In the genomic region with DNA sequence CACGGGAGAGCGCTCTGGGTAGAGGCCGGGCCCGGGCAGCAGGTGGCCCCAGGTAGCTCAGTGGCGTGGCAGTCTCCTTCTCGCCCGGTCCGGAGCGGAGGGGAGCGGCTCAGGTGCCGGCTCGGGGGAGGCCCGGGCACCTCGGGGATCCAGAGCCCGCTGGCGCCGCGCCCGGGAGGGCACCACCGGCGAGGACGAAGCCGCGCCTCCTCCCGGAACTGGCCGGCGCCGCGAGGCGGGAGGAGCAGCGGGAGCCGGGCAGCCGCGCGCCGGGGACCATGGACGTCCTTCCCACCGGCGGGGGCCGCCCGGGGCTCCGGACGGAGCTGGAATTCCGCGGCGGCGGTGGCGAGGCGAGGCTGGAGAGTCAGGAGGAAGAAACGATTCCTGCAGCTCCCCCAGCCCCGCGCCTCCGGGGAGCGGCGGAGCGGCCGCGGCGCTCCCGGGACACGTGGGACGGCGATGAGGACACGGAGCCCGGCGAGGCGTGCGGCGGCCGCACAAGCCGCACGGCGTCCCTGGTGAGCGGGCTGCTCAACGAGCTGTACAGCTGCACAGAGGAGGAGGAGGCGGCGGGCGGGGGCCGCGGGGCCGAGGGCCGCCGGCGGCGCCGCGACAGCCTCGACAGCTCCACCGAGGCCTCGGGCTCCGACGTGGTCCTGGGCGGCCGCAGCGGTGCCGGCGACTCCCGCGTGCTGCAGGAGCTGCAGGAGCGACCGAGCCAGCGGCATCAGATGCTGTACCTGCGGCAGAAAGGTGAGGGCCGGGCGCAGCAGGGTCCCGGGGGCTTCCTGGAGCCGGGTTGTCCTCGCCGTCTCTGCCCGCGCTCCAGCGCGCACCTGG, we compare ENCODE assay signal across 8 cellular contexts. TPM values are rescaled to one million over a fixed set of nuclear protein-coding genes. Genes with fewer than 3 reads are reported as not detected.
DNase-seq lines count a peak whose midpoint lies in the region; ATAC-seq and TF ChIP-seq lines count a peak whose summit lies in the region.

No MANE protein-coding gene starts in this region.

- no peaks in the 10 kb centered on the region for H4K20me1 ChIP-seq in SU-DHL-6 (ENCODE audit: low read depth, low read length)

- no peaks in the 10 kb centered on the region for H3K36me3 Mint-ChIP-seq in memory B cell

- H3K4me3 ChIP-seq in SU-DHL-6 (ENCODE audit: insufficient read depth, low read length, poor library complexity, severe bottlenecking) (peak overlapping the region; percentile 53), dorsolateral prefrontal cortex (peak overlapping the region; percentile 40 to 76 (median 62)), thymus (ENCODE audit: low read length) (peak overlapping the region; percentile 26)

- peak overlapping the region; percentile 48 for H3K27ac Mint-ChIP-seq in memory B cell

- peak overlapping the region; percentile 53 for H3K9ac ChIP-seq in SU-DHL-6 (ENCODE audit: low read length)

- WGBS in thymus, result under 1% methylated on average over 113 of the region's 113 CpGs

- H3K4me2 ChIP-seq in SU-DHL-6 (ENCODE audit: low read depth, low read length, poor library complexity, severe bottlenecking), result peak overlapping the region; percentile 50

- intact Hi-C loops in dorsolateral prefrontal cortex (cut with DNase I), result no loop called here

- H2AFZ ChIP-seq in SU-DHL-6 (ENCODE audit: low read depth, low read length, severe bottlenecking), result peak overlapping the region; percentile 65

- H3K27me3 ChIP-seq in SU-DHL-6 (ENCODE audit: low read length), result no peaks in the 10 kb centered on the region
- H3K27me3 ChIP-seq in dorsolateral prefrontal cortex, result peaks cover 0 to 28% (median 0%) of the 10 kb centered on the region in 45 donors
- H3K27me3 ChIP-seq in thymus (ENCODE audit: control insufficient read depth, insufficient read depth), result peaks cover 35% of the 10 kb centered on the region

- H3K9me3 Mint-ChIP-seq in memory B cell, result peaks cover 6% of the 10 kb centered on the region

- H3K36me3 ChIP-seq in SU-DHL-6 (ENCODE audit: low read length) (no peaks in the 10 kb centered on the region), thymus (ENCODE audit: control insufficient read depth, insufficient read depth) (no peaks in the 10 kb centered on the region)

- TF ChIP-seq CTCF in GM13976 (IDR thresholded peaks at IDR 0.05; ENCODE audit: borderline replicate concordance, control extremely low read depth, extremely low read depth, insufficient read depth, missing control alignments) (peak; percentile 4), SU-DHL-6 (IDR thresholded peaks at IDR 0.05; ENCODE audit: insufficient read depth, low read length, poor library complexity, severe bottlenecking) (no peak), dorsolateral prefrontal cortex (IDR thresholded peaks at IDR 0.05 in 54 of 56, conservative IDR thresholded peaks at IDR 0.05 in 2 of 56; ENCODE audit: low read depth in 1 of 56, partially characterized antibody in 56 of 56) (no peak)

- peaks cover 12% of the 10 kb centered on the region for H3K27me3 Mint-ChIP-seq in memory B cell

- no peaks in the 10 kb centered on the region for H3K4me1 ChIP-seq in thymus (ENCODE audit: control insufficient read depth, insufficient read depth, low read length)

- DNase-seq in GM13976 (ENCODE audit: low spot score), result peak; percentile 68
- peak in 2 of 10 donors; percentile 4 to 54 for DNase-seq in dorsolateral prefrontal cortex
- peak in 1 of 2 donors; percentile 35 for DNase-seq in memory B cell (ENCODE audit: low spot score in 2 of 2)
- no peak for DNase-seq in T-helper 9 cell
- no peak for DNase-seq in NCI-H1048 (lab: John Stamatoyannopoulos, UW)

- in situ Hi-C loops in GM13976 (cut with MboI; ENCODE audit: low sequenced_read_pairs, unreplicated experiment), result no loop called here

- peaks cover 9% of the 10 kb centered on the region for H3K4me1 Mint-ChIP-seq in memory B cell

- H3K9me3 ChIP-seq in SU-DHL-6 (ENCODE audit: insufficient read depth, low read length), result no peaks in the 10 kb centered on the region; the same call in 1 of the 2 replicates
- H3K9me3 ChIP-seq in thymus (ENCODE audit: control insufficient read depth), result no peaks in the 10 kb centered on the region

- H3K9me2 ChIP-seq in SU-DHL-6 (replicated peaks; ENCODE audit: insufficient read depth, low read length), result no peaks in the 10 kb centered on the region

- H3K4me3 Mint-ChIP-seq in memory B cell, result peak overlapping the region; percentile 88

- no peaks in the 10 kb centered on the region for H3K79me2 ChIP-seq in SU-DHL-6 (ENCODE audit: insufficient read depth, low read length)

- H3F3A ChIP-seq in SU-DHL-6 (ENCODE audit: insufficient read depth), result peaks cover 10% of the 10 kb centered on the region; the same call in 1 of the 2 replicates

- H3K27ac ChIP-seq in SU-DHL-6 (ENCODE audit: low read depth, low read length) (no peak overlapping the region), dorsolateral prefrontal cortex (peak overlapping the region in 2 of 59 donors; percentile 33 to 67), thymus (ENCODE audit: low read depth) (no peak overlapping the region)

- ATAC-seq in HG03442 (IDR thresholded peaks at IDR 0.05; ENCODE audit: unreplicated experiment) (peak; percentile 50), memory B cell (ENCODE audit: low read depth) (peak; percentile 50)

RNA-seq across cellular contexts. Expression of a gene that starts 21.5 kb away (rescaled TPM):
- total RNA-seq in dorsolateral prefrontal cortex, result 10 to 100 TPM; 36.2 to 59.3 (median 44.6) TPM
- polyA plus RNA-seq in thymus, result 21.2 TPM

RNA-seq across cellular contexts. Expression of a gene that starts 43.7 kb away (rescaled TPM):
- total RNA-seq in dorsolateral prefrontal cortex, result 10 to 100 TPM in 119 of 120 experiments, 1 to 10 TPM in 1; 7.2 to 44.2 (median 29.7) TPM
- 0.91 TPM for polyA plus RNA-seq in thymus
